In the genomic region with DNA sequence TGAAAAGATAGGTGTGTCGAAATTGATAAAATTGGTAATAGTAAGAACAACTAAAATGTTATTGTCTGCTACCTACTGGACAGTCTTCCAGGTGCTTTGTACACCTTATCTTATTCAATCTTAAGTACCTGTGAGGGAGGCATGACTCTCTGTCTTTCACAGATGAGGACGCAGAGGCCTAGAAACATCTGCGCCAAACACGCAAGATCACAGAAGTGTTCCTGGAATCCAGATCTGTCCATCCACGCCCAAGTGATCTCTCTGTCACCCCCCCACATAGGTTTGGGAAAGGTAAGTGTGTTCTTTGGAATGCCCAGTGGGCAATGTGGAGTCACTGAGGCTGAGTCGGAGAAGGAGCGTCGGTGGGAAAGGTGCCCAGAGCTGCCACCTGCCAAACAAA, we compare ENCODE assay signal across 28 cellular contexts.
"Had no signal": no experiment of that assay in that cellular context is flagged by ENCODE, and none has a peak within 500 bp of the region (broad histone marks: within the 10 kb centered on the region; RNA-seq: fewer than 3 reads in every experiment).

No MANE protein-coding gene starts in this region.

- DNase-seq: stimulated activated CD4-positive, alpha-beta T cell treated with anti-CD3 and anti-CD28 coated beads, Interleukin-2, amount 100 ng/mL, for 24 hours; stimulated activated CD4-positive, alpha-beta T cell treated with anti-CD3 and anti-CD28 coated beads, Interleukin-2, amount 100 ng/mL, for 48 hours; stimulated activated CD4-positive, alpha-beta T cell treated with anti-CD3 and anti-CD28 coated beads, Interleukin-4, amount 100 ng/mL, for 1 hour; stimulated activated CD4-positive, alpha-beta T cell treated with anti-CD3 and anti-CD28 coated beads, Interleukin-4, amount 100 ng/mL, for 24 hours; stimulated activated CD4-positive, alpha-beta T cell treated with anti-CD3 and anti-CD28 coated beads, Interleukin-4, amount 100 ng/mL, for 4 hours; stimulated activated CD8-positive, alpha-beta memory T cell treated with anti-CD3 and anti-CD28 coated beads, Interleukin-4, amount 100 ng/mL, for 48 hours; stimulated activated naive B cell treated with anti-CD40 and anti-IgM and Interleukin-4, amounts not matched to agents 10 μg/mL and 1 μg/mL and 100 μg/mL, for 72 hours; stimulated activated naive CD4-positive, alpha-beta T cell; stimulated activated naive CD4-positive, alpha-beta T cell treated with Interleukin-2 at 50 U/mL for 16 hours; stimulated activated naive CD8-positive, alpha-beta T cell treated with anti-CD3 and anti-CD28 coated beads, Interleukin-15, amount 100 ng/mL, for 72 hours; stimulated activated naive CD8-positive, alpha-beta T cell treated with anti-CD3 and anti-CD28 coated beads, Interleukin-15, Interleukin-2, amounts not matched to agents 100 U/mL and 50 U/mL, for 24 hours; stomach; substantia nigra; testis; thyroid gland; tibial artery; transverse colon; upper lobe of left lung; upper lobe of right lung; uterus had no signal

- H3K4me3 ChIP-seq: stomach, suprapubic skin, testis, thoracic aorta, thyroid gland, tibial artery, tibial nerve, transverse colon, upper lobe of left lung, upper lobe of right lung, uterus, vagina had no signal

- H3K4me3 Mint-ChIP-seq: stimulated activated memory B cell treated with anti-CD40 and anti-IgM and Interleukin-4, amounts not matched to agents 10 μg/mL and 1 μg/mL and 100 μg/mL, for 72 hours; stimulated activated naive B cell treated with anti-CD40 and anti-IgM and Interleukin-4, amounts not matched to agents 10 μg/mL and 1 μg/mL and 100 μg/mL, for 72 hours; stimulated activated naive CD8-positive, alpha-beta T cell treated with anti-CD3 and anti-CD28 coated beads, Interleukin-15, amount 100 ng/mL, for 72 hours; stimulated activated naive CD8-positive, alpha-beta T cell treated with anti-CD3 and anti-CD28 coated beads, Interleukin-15, Interleukin-2, amounts not matched to agents 100 ng/mL and 50 ng/mL, for 24 hours; type B pancreatic cell had no signal

- H3K36me3 Mint-ChIP-seq: stimulated activated memory B cell treated with anti-CD40 and anti-IgM and Interleukin-4, amounts not matched to agents 10 μg/mL and 1 μg/mL and 100 μg/mL, for 72 hours; stimulated activated naive B cell treated with anti-CD40 and anti-IgM and Interleukin-4, amounts not matched to agents 10 μg/mL and 1 μg/mL and 100 μg/mL, for 72 hours; type B pancreatic cell had no signal

- H3K27ac Mint-ChIP-seq: stimulated activated memory B cell treated with anti-CD40 and anti-IgM and Interleukin-4, amounts not matched to agents 10 μg/mL and 1 μg/mL and 100 μg/mL, for 72 hours; stimulated activated naive B cell treated with anti-CD40 and anti-IgM and Interleukin-4, amounts not matched to agents 10 μg/mL and 1 μg/mL and 100 μg/mL, for 72 hours; stimulated activated naive CD8-positive, alpha-beta T cell treated with anti-CD3 and anti-CD28 coated beads, Interleukin-15, amount 100 ng/mL, for 72 hours; stimulated activated naive CD8-positive, alpha-beta T cell treated with anti-CD3 and anti-CD28 coated beads, Interleukin-15, Interleukin-2, amounts not matched to agents 100 ng/mL and 50 ng/mL, for 24 hours; type B pancreatic cell had no signal

- H3K9me3 Mint-ChIP-seq: stimulated activated memory B cell treated with anti-CD40 and anti-IgM and Interleukin-4, amounts not matched to agents 10 μg/mL and 1 μg/mL and 100 μg/mL, for 72 hours; stimulated activated naive CD8-positive, alpha-beta T cell treated with anti-CD3 and anti-CD28 coated beads, Interleukin-15, amount 100 ng/mL, for 72 hours; stimulated activated naive CD8-positive, alpha-beta T cell treated with anti-CD3 and anti-CD28 coated beads, Interleukin-15, Interleukin-2, amounts not matched to agents 100 ng/mL and 50 ng/mL, for 24 hours had no signal

- H3K27me3 Mint-ChIP-seq: stimulated activated memory B cell treated with anti-CD40 and anti-IgM and Interleukin-4, amounts not matched to agents 10 μg/mL and 1 μg/mL and 100 μg/mL, for 72 hours; stimulated activated naive CD8-positive, alpha-beta T cell treated with anti-CD3 and anti-CD28 coated beads, Interleukin-15, Interleukin-2, amounts not matched to agents 100 ng/mL and 50 ng/mL, for 24 hours had no signal

- H3K9me3 ChIP-seq: stomach, suprapubic skin, testis, thoracic aorta, thyroid gland, tibial artery, tibial nerve, transverse colon, upper lobe of left lung, upper lobe of right lung, uterus, vagina had no signal

- FAIRE-seq: urothelium cell line had no signal

- H3K27me3 ChIP-seq: stomach, suprapubic skin, testis, thyroid gland, tibial artery, tibial nerve, transverse colon, upper lobe of left lung, upper lobe of right lung, uterus, vagina had no signal

- H3K4me1 ChIP-seq: stomach, suprapubic skin, testis, thyroid gland, tibial artery, transverse colon, upper lobe of right lung, uterus, vagina had no signal

- ATAC-seq: stimulated activated memory B cell treated with anti-CD40 and anti-IgM and Interleukin-4, amounts not matched to agents 10 μg/mL and 1 μg/mL and 100 μg/mL, for 72 hours; stimulated activated naive B cell treated with anti-CD40 and anti-IgM and Interleukin-4, amounts not matched to agents 10 μg/mL and 1 μg/mL and 100 μg/mL, for 72 hours; stimulated activated naive CD8-positive, alpha-beta T cell treated with anti-CD3 and anti-CD28 coated beads, Interleukin-15, amount 100 ng/mL, for 72 hours; stimulated activated naive CD8-positive, alpha-beta T cell treated with anti-CD3 and anti-CD28 coated beads, Interleukin-15, Interleukin-2, amounts not matched to agents 100 U/mL and 50 U/mL, for 24 hours; upper lobe of right lung had no signal

- H3K27ac ChIP-seq: stomach, suprapubic skin, testis, thoracic aorta, thyroid gland, tibial artery, tibial nerve, transverse colon, upper lobe of left lung, upper lobe of right lung, uterus, vagina had no signal

- H3K36me3 ChIP-seq: stomach, suprapubic skin, thoracic aorta, thyroid gland, tibial artery, tibial nerve, transverse colon, upper lobe of left lung, upper lobe of right lung, uterus, vagina had no signal
